In genomic region chr2:28590496-28591301, GRCh38 we compare ENCODE assay signal across 26 cellular contexts.
DNase-seq lines count a peak whose midpoint lies in the region; ATAC-seq, FAIRE-seq and TF ChIP-seq lines count a peak whose summit lies in the region.
"Had no signal": no experiment of that assay in that cellular context is flagged by ENCODE, and none has a peak within 500 bp of the region (broad histone marks: within the 10 kb centered on the region; RNA-seq: fewer than 3 reads in every experiment).

No MANE protein-coding gene starts in this region.

- H4K91ac ChIP-seq in H1 (replicated peaks; ENCODE audit: insufficient read length, low read length) = no peak overlapping the region
- H4K91ac ChIP-seq in trophoblast cell (ENCODE audit: low read depth, low read length) = peak overlapping the region; percentile 11

- H3K27me3 ChIP-seq in heart right ventricle = no peaks in the 10 kb centered on the region
- no peaks in the 10 kb centered on the region for H3K27me3 ChIP-seq in H1 (replicated peaks in 1 of 4; ENCODE audit: control insufficient read depth in 3 of 4, extremely low read depth in 1 of 4, insufficient read depth in 3 of 4, low read length in 3 of 4)
- no peaks in the 10 kb centered on the region for H3K27me3 ChIP-seq in trophoblast cell (ENCODE audit: insufficient read depth, low read length)
- no peaks in the 10 kb centered on the region for H3K27me3 ChIP-seq in ovary
- H3K27me3 ChIP-seq: BLaER1 treated with 17β-estradiol and CSF1 and Interleukin-3, amounts not matched to agents 10 nM and 100 nM; right lobe of liver; thyroid gland had no signal

- no peak overlapping the region for H3K14ac ChIP-seq in H1 (ENCODE audit: insufficient read length)
- no peak overlapping the region for H3K14ac ChIP-seq in trophoblast cell (ENCODE audit: low read length)

- no peak overlapping the region for H3K27ac ChIP-seq in heart right ventricle
- H3K27ac ChIP-seq in H1 (ENCODE audit: low read depth, low read length) = no peak overlapping the region
- H3K27ac ChIP-seq in trophoblast cell (ENCODE audit: low read depth, low read length) = no peak overlapping the region
- no peak overlapping the region for H3K27ac ChIP-seq in ovary
- H3K27ac ChIP-seq: BLaER1 treated with 17β-estradiol and CSF1 and Interleukin-3, amounts not matched to agents 10 nM and 100 nM; right lobe of liver; thyroid gland had no signal

- no peak overlapping the region for H2BK20ac ChIP-seq in H1 (ENCODE audit: low read length)

- no peak overlapping the region for H4K5ac ChIP-seq in H1 (ENCODE audit: insufficient read length, low read depth, low read length)

- H4K8ac ChIP-seq in H1 (ENCODE audit: extremely low read depth, insufficient read depth, low read length) = no peak overlapping the region
- H4K8ac ChIP-seq in trophoblast cell (ENCODE audit: low read depth, low read length) = no peak overlapping the region

- no peaks in the 10 kb centered on the region for H4K20me1 ChIP-seq in H1 (replicated peaks in 1 of 2; ENCODE audit: control insufficient read depth in 1 of 2, insufficient read depth in 2 of 2, low read length in 2 of 2)
- H4K20me1 ChIP-seq: BLaER1 treated with 17β-estradiol and CSF1 and Interleukin-3, amounts not matched to agents 10 nM and 100 nM had no signal

- H3K36me3 ChIP-seq in heart right ventricle = no peaks in the 10 kb centered on the region
- no peaks in the 10 kb centered on the region for H3K36me3 ChIP-seq in H1 (ENCODE audit: control insufficient read depth in 2 of 4, insufficient read depth in 4 of 4, low read length in 3 of 4)
- H3K36me3 ChIP-seq in trophoblast cell (ENCODE audit: control insufficient read depth in 1 of 2, insufficient read depth in 2 of 2, low read length in 2 of 2) = no peaks in the 10 kb centered on the region
- no peaks in the 10 kb centered on the region for H3K36me3 ChIP-seq in ovary
- H3K36me3 ChIP-seq: BLaER1 treated with 17β-estradiol and CSF1 and Interleukin-3, amounts not matched to agents 10 nM and 100 nM; right lobe of liver; thyroid gland had no signal

- H3K79me2 ChIP-seq in H1 (ENCODE audit: control insufficient read depth in 1 of 2, insufficient read depth in 2 of 2, low read length in 2 of 2) (no peaks in the 10 kb centered on the region), trophoblast cell (ENCODE audit: control insufficient read depth, insufficient read depth, low read length, poor library complexity) (peaks cover 2% of the 10 kb centered on the region)

- FAIRE-seq in H1 (lab: Jason Lieb, UNC) = no peak
- FAIRE-seq: GM18507, GM19239, K562 had no signal

- H2AK5ac ChIP-seq in H1 (ENCODE audit: low read depth, low read length) (no peak overlapping the region), trophoblast cell (ENCODE audit: low read length) (no peak overlapping the region)

- H3K23me2 ChIP-seq in H1 (ENCODE audit: low read depth, low read length) = no peaks in the 10 kb centered on the region

- POLR2A ChIA-PET in H1 (lab: Charles Lee; ENCODE audit: partially characterized antibody) = no interaction called here

- CTCF ChIA-PET in H1 (lab: Charles Lee; ENCODE audit: partially characterized antibody) = interaction anchor here (1.4 kb wide), 1 partner anchor 24 kb away, joined by 3 read pairs; no protein-coding TSS in a partner anchor

- H3K18ac ChIP-seq in H1 (ENCODE audit: extremely low read depth, low read length) (no peak overlapping the region), trophoblast cell (ENCODE audit: low read length) (no peak overlapping the region)

- TF ChIP-seq RAD21 in H1 (IDR thresholded peaks at IDR 0.05 in 1 of 2, conservative IDR thresholded peaks at IDR 0.05 in 1 of 2; ENCODE audit: low read depth in 2 of 2, low read length in 2 of 2) = no peak

- TF ChIP-seq CTCF in heart right ventricle (IDR thresholded peaks at IDR 0.05) (no peak), H1 (IDR thresholded peaks at IDR 0.05; ENCODE audit: control extremely low read depth in 1 of 3, insufficient read depth in 1 of 3, low read depth in 1 of 3, low read length in 3 of 3) (no peak), ovary (IDR thresholded peaks at IDR 0.05) (no peak)

- H3K4me3 ChIP-seq in heart right ventricle (no peak overlapping the region), H1 (ENCODE audit: extremely low read depth in 1 of 4, insufficient read depth in 2 of 4, low read depth in 3 of 4, low read length in 4 of 4) (no peak overlapping the region), trophoblast cell (ENCODE audit: low read depth, low read length) (no peak overlapping the region), ovary (no peak overlapping the region)
- H3K4me3 ChIP-seq: BLaER1 treated with 17β-estradiol and CSF1 and Interleukin-3, amounts not matched to agents 10 nM and 100 nM; K562; right lobe of liver; thyroid gland had no signal

- 60 to 68% methylated on average over 13 of the region's 13 CpGs for WGBS in heart right ventricle, 2 donors
- WGBS in H1 (ENCODE audit: extremely low coverage in 1 of 2, insufficient coverage in 1 of 2, insufficient read length in 1 of 2, insufficient replicate concordance in 2 of 2, low coverage in 1 of 2, low lambda C conversion rate in 2 of 2, missing lambda C conversion rate in 1 of 2), 2 experiments = 90% methylated on average over 11 of the region's 13 CpGs; no CpG with 5 or more reads in 1 of the 2 experiments
- WGBS in trophoblast cell (ENCODE audit: extremely low coverage, insufficient coverage, insufficient read length) = no CpG with 5 or more reads among the region's 13 CpGs
- WGBS in ovary, 3 donors = 81 to 89% (median 87%) methylated on average over 13 of the region's 13 CpGs

- TF ChIP-seq POLR2A in H1 (IDR thresholded peaks at IDR 0.05; ENCODE audit: control extremely low read depth in 1 of 2, low read depth in 2 of 2, low read length in 2 of 2) (no peak), ovary (IDR thresholded peaks at IDR 0.05) (no peak)

- DNase-seq in left ventricle myocardium superior = peak; percentile 46
- DNase-seq in heart right ventricle = no peak
- no peak for DNase-seq in H1 (ENCODE audit: low read depth in 1 of 2, low spot score in 2 of 2)
- no peak for DNase-seq in trophoblast cell
- no peak for DNase-seq in ovary
- DNase-seq: activated naive CD4-positive, alpha-beta T cell treated with Interleukin-2 at 50 U/mL for 16 hours; activated T-cell treated with anti-CD3 and anti-CD28 coated beads, Interleukin-2, amount 50 U/mL, for 48 hours; EL; hypothalamus; immature natural killer cell; left colon; mesenchymal stem cell; NCI-H1105 treated with DMSO at 0.1 percent for 48 hours; NCI-H1930; NCI-H524; NK-92 treated with Interleukin-12 subunit alpha and Interleukin-12 subunit beta, amount 100 ng/mL, for 24 hours; PC-3; stimulated activated CD4-positive, alpha-beta T cell treated with anti-CD3 and anti-CD28 coated beads, Interleukin-4, amount 100 ng/mL, for 1 hour; thyroid gland had no signal

- H3K56ac ChIP-seq in H1 (replicated peaks; ENCODE audit: insufficient read length, low read depth, low read length) = no peak overlapping the region

- H3K9ac ChIP-seq in H1 (replicated peaks in 1 of 4; ENCODE audit: extremely low read depth in 1 of 4, low read depth in 3 of 4, low read length in 3 of 4) (no peak overlapping the region), trophoblast cell (ENCODE audit: low read length) (no peak overlapping the region)
- H3K9ac ChIP-seq: BLaER1 treated with 17β-estradiol and CSF1 and Interleukin-3, amounts not matched to agents 10 nM and 100 nM had no signal

- H2AFZ ChIP-seq in H1 (ENCODE audit: low read length) (peak overlapping the region; percentile 51; the same call in 1 of the 2 replicates), trophoblast cell (ENCODE audit: insufficient read depth, low read length, poor library complexity) (no peak overlapping the region)

- H2BK15ac ChIP-seq in H1 (ENCODE audit: low read length) = no peak overlapping the region

- H2BK12ac ChIP-seq in H1 (ENCODE audit: low read depth, low read length) (0 out of 2 replicates have a peak overlapping the region, but pooled peaks have one; percentile 54), trophoblast cell (ENCODE audit: low read length) (no peak overlapping the region)

- no peak overlapping the region for H3K4ac ChIP-seq in H1 (replicated peaks; ENCODE audit: insufficient read length, low read depth, low read length)
- no peak overlapping the region for H3K4ac ChIP-seq in trophoblast cell (ENCODE audit: low read depth, low read length)

- H2BK120ac ChIP-seq in H1 (replicated peaks; ENCODE audit: low read depth, low read length) (no peak overlapping the region), trophoblast cell (ENCODE audit: insufficient read depth, low read length, poor library complexity) (no peak overlapping the region)

- H3K79me1 ChIP-seq in H1 (ENCODE audit: low read depth, low read length) (no peaks in the 10 kb centered on the region), trophoblast cell (ENCODE audit: low read length) (peaks cover 13% of the 10 kb centered on the region)

- H3K4me1 ChIP-seq in heart right ventricle (peaks cover 0 to 36% (median 27%) of the 10 kb centered on the region in 9 donors), H1 (replicated peaks in 1 of 4; ENCODE audit: control insufficient read depth in 3 of 4, insufficient read depth in 4 of 4, low read length in 3 of 4) (peaks cover 0 to 10% (median 2%) of the 10 kb centered on the region in 4 experiments; a peak in 4 of 7 replicates), trophoblast cell (ENCODE audit: control insufficient read depth in 1 of 2, insufficient read depth in 2 of 2, low read length in 2 of 2) (peaks cover 9 to 15% of the 10 kb centered on the region in 2 experiments), ovary (ENCODE audit: insufficient read depth) (peaks cover 4% of the 10 kb centered on the region)

- ATAC-seq in left ventricle myocardium superior = peak; percentile 16
- ATAC-seq in heart right ventricle = no peak
- ATAC-seq in GM21786 (IDR thresholded peaks at IDR 0.05; ENCODE audit: unreplicated experiment) = no peak
- no peak for ATAC-seq in GM18517 (IDR thresholded peaks at IDR 0.05; ENCODE audit: unreplicated experiment)
- ATAC-seq: K562, left colon, PC-3, right lobe of liver had no signal

- H4K12ac ChIP-seq in trophoblast cell (ENCODE audit: low read depth, low read length) = no peak overlapping the region

- no peak overlapping the region for H3K4me2 ChIP-seq in H1 (ENCODE audit: insufficient read depth in 1 of 2, low read depth in 2 of 2, low read length in 2 of 2)
- no peak overlapping the region for H3K4me2 ChIP-seq in trophoblast cell (ENCODE audit: low read length)

- H2BK5ac ChIP-seq in H1 (ENCODE audit: low read depth, low read length) (no peak overlapping the region), trophoblast cell (ENCODE audit: low read depth, low read length, poor library complexity) (no peak overlapping the region)

- no peaks in the 10 kb centered on the region for H3K9me3 ChIP-seq in heart right ventricle
- no peaks in the 10 kb centered on the region for H3K9me3 ChIP-seq in H1 (ENCODE audit: insufficient read depth in 2 of 2, low read depth in 1 of 2, low read length in 1 of 2)
- no peaks in the 10 kb centered on the region for H3K9me3 ChIP-seq in trophoblast cell (ENCODE audit: insufficient read depth, low read depth, low read length)
- H3K9me3 ChIP-seq in ovary = no peaks in the 10 kb centered on the region
- H3K9me3 ChIP-seq: BLaER1 treated with 17β-estradiol and CSF1 and Interleukin-3, amounts not matched to agents 10 nM and 100 nM; right lobe of liver; thyroid gland had no signal

- no peak for TF ChIP-seq EP300 in H1 (IDR thresholded peaks at IDR 0.05; ENCODE audit: borderline replicate concordance in 1 of 2, low read depth in 2 of 2, low read length in 2 of 2)
- TF ChIP-seq EP300 in ovary (IDR thresholded peaks at IDR 0.05) = no peak

- no peak overlapping the region for H3K23ac ChIP-seq in H1 (ENCODE audit: insufficient read length)
- no peak overlapping the region for H3K23ac ChIP-seq in trophoblast cell (ENCODE audit: low read length)

- intact Hi-C loops in left ventricle myocardium superior (cut with micrococcal nuclease) = loop anchor here (5.0 kb wide), 1 partner anchor 162 kb away; the partner anchor contains the start of gene PPP1CB
- intact Hi-C loops in heart right ventricle (cut with DNase I) = loop anchor here in 5 of 10 donors (5.0 to 10.0 kb wide), 5 partner anchors 74 to 224 kb away; partner anchors contain the start of genes PPP1CB (in 2 of the 5) and SPDYA (in 1 of the 5)
- intact Hi-C loops in ovary (cut with DNase I) = loop anchor here in 2 of 4 donors (5.0 to 10.0 kb wide), 2 partner anchors 162 to 164 kb away; partner anchors contain the start of gene PPP1CB (in 2 of the 2)
